Comparison of ENCODE assay signal across 7 cellular contexts in genomic region chr20:33792598-33792989, GRCh38. TPM values are rescaled to one million over a fixed set of nuclear protein-coding genes. Genes with fewer than 3 reads are reported as not detected.
DNase-seq lines count a peak whose midpoint lies in the region; ATAC-seq, FAIRE-seq and TF ChIP-seq lines count a peak whose summit lies in the region.
"Not testable (repeated sequence)": the region's sequence is repeated elsewhere in the genome, so short reads cannot be mapped to it uniquely, and the experiment has no call there.

No MANE protein-coding gene starts in this region.

- ATAC-seq in PC-3; activated T-helper 17 cell treated with anti-CD3 and anti-CD28 coated beads, Interleukin-2, amount 50 U/mL, for 72 hours (replicated peaks); HepG2; stimulated activated effector memory CD8-positive, alpha-beta T cell treated with anti-CD3 and anti-CD28 coated beads, Interleukin-12 subunit alpha, Interleukin-12 subunit beta, amount 100 ng/mL, for 72 hours; upper lobe of left lung (ENCODE audit: low FRiP score in 2 of 2): not testable (repeated sequence)

- H3K27ac Mint-ChIP-seq in activated T-helper 17 cell treated with anti-CD3 and anti-CD28 coated beads, Interleukin-2, amount 50 U/mL, for 72 hours, result peak overlapping the region; percentile 81
- H3K27ac Mint-ChIP-seq in stimulated activated effector memory CD8-positive, alpha-beta T cell treated with anti-CD3 and anti-CD28 coated beads, Interleukin-12 subunit alpha, Interleukin-12 subunit beta, amount 100 ng/mL, for 72 hours, result peak overlapping the region; percentile 78

- not testable (repeated sequence) for TF ChIP-seq POLR2A in esophagus squamous epithelium (IDR thresholded peaks at IDR 0.05); HepG2 (IDR thresholded peaks at IDR 0.05; ENCODE audit: insufficient read depth in 1 of 2, low read depth in 2 of 2, low read length in 2 of 2); upper lobe of left lung (IDR thresholded peaks at IDR 0.05)

- H3K27me3 ChIP-seq in PC-3 (ENCODE audit: low read length); esophagus squamous epithelium; HepG2 (ENCODE audit: control insufficient read depth in 1 of 2, insufficient read depth in 2 of 2, low read length in 2 of 2); osteoblast (ENCODE audit: insufficient read depth, low read length); upper lobe of left lung: not testable (repeated sequence)

- in situ Hi-C loops in HepG2 (cut with HindIII; ENCODE audit: extremely low pct_ligation_motif_present, low pct_unique_long_range_greater_than_20kb), result not testable (repeated sequence)

- POLR2A ChIA-PET in PC-3 (lab: Charles Lee; ENCODE audit: unreplicated experiment) (interaction anchor here (0.6 kb wide), 1 partner anchor 32 kb away, joined by 6 read pairs; no protein-coding TSS in a partner anchor), HepG2 (lab: Yijun Ruan, JAX) (interaction anchor here (1.3 to 6.0 kb wide), 3 partner anchors 20 to 200 kb away, joined by 3 to 35 read pairs (median 5); partner anchors contain the start of gene CHMP4B)

- not testable (repeated sequence) for H3K9me3 ChIP-seq in PC-3 (ENCODE audit: low read length); esophagus squamous epithelium; HepG2 (ENCODE audit: low read length); osteoblast (ENCODE audit: low read depth, low read length); upper lobe of left lung

- H3F3A ChIP-seq in PC-3 (ENCODE audit: low read length, unreplicated experiment), result not testable (repeated sequence)

- not testable (repeated sequence) for H3K9me2 ChIP-seq in PC-3 (replicated peaks; ENCODE audit: low read length)

- not testable (repeated sequence) for DNase-seq in PC-3; esophagus squamous epithelium (lab: John Stamatoyannopoulos, UW); HepG2 (ENCODE audit: low spot score); stimulated activated effector memory CD8-positive, alpha-beta T cell treated with anti-CD3 and anti-CD28 coated beads, Interleukin-12 subunit alpha, Interleukin-12 subunit beta, amount 100 ng/mL, for 72 hours (ENCODE audit: low spot score in 2 of 2); upper lobe of left lung
- DNase-seq in osteoblast (ENCODE audit: insufficient read length, low spot score, missing footprints), result peak; percentile 31

- TF ChIP-seq CTCF in PC-3 (conservative IDR thresholded peaks at IDR 0.05; ENCODE audit: low read depth, low read length); esophagus squamous epithelium (IDR thresholded peaks at IDR 0.05); HepG2 (CRISPR knock-in tag; IDR thresholded peaks at IDR 0.05); osteoblast (IDR thresholded peaks at IDR 0.05; ENCODE audit: extremely low read depth, low read depth, low read length); upper lobe of left lung (IDR thresholded peaks at IDR 0.05): not testable (repeated sequence)

- not testable (repeated sequence) for H3K9ac ChIP-seq in PC-3 (ENCODE audit: low read length); HepG2 (ENCODE audit: insufficient read depth, low read depth, low read length)

- not testable (repeated sequence) for H3K4me3 ChIP-seq in PC-3 (ENCODE audit: low read length); esophagus squamous epithelium; osteoblast (ENCODE audit: insufficient read depth, low read length); upper lobe of left lung
- H3K4me3 ChIP-seq in HepG2 (replicated peaks in 1 of 3; ENCODE audit: insufficient read depth in 1 of 3, low read depth in 2 of 3, low read length in 3 of 3), result peak overlapping the region in 2 of 3 experiments; percentile 37 to 59; a peak in 3 of 6 replicates

- H3K36me3 Mint-ChIP-seq in activated T-helper 17 cell treated with anti-CD3 and anti-CD28 coated beads, Interleukin-2, amount 50 U/mL, for 72 hours (ENCODE audit: low read depth); stimulated activated effector memory CD8-positive, alpha-beta T cell treated with anti-CD3 and anti-CD28 coated beads, Interleukin-12 subunit alpha, Interleukin-12 subunit beta, amount 100 ng/mL, for 72 hours: not testable (repeated sequence)

- 62 to 66% methylated on average over 3 of the region's 3 CpGs for WGBS in esophagus squamous epithelium, 2 donors
- 38% methylated on average over 3 of the region's 3 CpGs for WGBS in HepG2 (ENCODE audit: low lambda C conversion rate)
- 61 to 62% methylated on average over 3 of the region's 3 CpGs for WGBS in upper lobe of left lung, 2 donors

- not testable (repeated sequence) for H3K27me3 Mint-ChIP-seq in activated T-helper 17 cell treated with anti-CD3 and anti-CD28 coated beads, Interleukin-2, amount 50 U/mL, for 72 hours

- intact Hi-C loops in PC-3 (cut with micrococcal nuclease), result not testable (repeated sequence)
- intact Hi-C loops in esophagus squamous epithelium (cut with DNase I), result loop anchor here (10.0 kb wide), 1 partner anchor 272 kb away; no protein-coding TSS in a partner anchor
- intact Hi-C loops in HepG2 (cut with micrococcal nuclease; ENCODE audit: unreplicated experiment), result loop anchor here (2.0 to 10.0 kb wide), 4 partner anchors 50 to 336 kb away; no protein-coding TSS in a partner anchor

- H3K27ac ChIP-seq in PC-3 (ENCODE audit: low read length); HepG2 (ENCODE audit: extremely low read length, insufficient read depth, low read length); osteoblast (ENCODE audit: low read depth, low read length): not testable (repeated sequence)
- H3K27ac ChIP-seq in esophagus squamous epithelium, result peak overlapping the region in 3 of 4 donors; percentile 24 to 60 (median 45)
- H3K27ac ChIP-seq in upper lobe of left lung, result peak overlapping the region in 3 of 4 donors; percentile 35 to 54 (median 49)

- CTCF ChIA-PET in PC-3 (lab: Charles Lee), result interaction anchor here (0.6 kb wide), 1 partner anchor 112 kb away, joined by 3 read pairs; no protein-coding TSS in a partner anchor
- CTCF ChIA-PET in HepG2 (lab: Yijun Ruan, JAX; ENCODE audit: low intra/inter-chr PET ratio, low total read pairs), result interaction anchor here (1.1 to 1.7 kb wide), 3 partner anchors 70 to 277 kb away, joined by 3 to 8 read pairs (median 5); no protein-coding TSS in a partner anchor

- not testable (repeated sequence) for H3K36me3 ChIP-seq in PC-3 (ENCODE audit: low read depth, low read length); HepG2 (replicated peaks in 1 of 2; ENCODE audit: control insufficient read depth in 1 of 2, insufficient read depth in 2 of 2, low read length in 2 of 2); osteoblast (ENCODE audit: insufficient read depth, low read length); upper lobe of left lung
- peaks cover 0 to 10% (median 6%) of the 10 kb centered on the region in 3 donors for H3K36me3 ChIP-seq in esophagus squamous epithelium

- not testable (repeated sequence) for H3K4me1 Mint-ChIP-seq in activated T-helper 17 cell treated with anti-CD3 and anti-CD28 coated beads, Interleukin-2, amount 50 U/mL, for 72 hours
- H3K4me1 Mint-ChIP-seq in stimulated activated effector memory CD8-positive, alpha-beta T cell treated with anti-CD3 and anti-CD28 coated beads, Interleukin-12 subunit alpha, Interleukin-12 subunit beta, amount 100 ng/mL, for 72 hours, result peaks cover 16% of the 10 kb centered on the region

- not testable (repeated sequence) for FAIRE-seq in HepG2 (lab: Jason Lieb, UNC)

- not testable (repeated sequence) for TF ChIP-seq EP300 in HepG2 (IDR thresholded peaks at IDR 0.05; ENCODE audit: low read depth in 2 of 2, low read length in 2 of 2); HepG2 (CRISPR knock-in tag; IDR thresholded peaks at IDR 0.05; ENCODE audit: borderline replicate concordance); upper lobe of left lung (IDR thresholded peaks at IDR 0.05)

- BruUV-seq in PC-3 (replicated peaks; lab: Mats Ljungman, UMichigan); HepG2 (replicated peaks; lab: Mats Ljungman, UMichigan): not testable (repeated sequence)

- H3K4me1 ChIP-seq in PC-3 (ENCODE audit: insufficient read depth, low read length) (peaks cover 65% of the 10 kb centered on the region), esophagus squamous epithelium (peaks cover 20 to 93% (median 24%) of the 10 kb centered on the region in 3 donors), HepG2 (ENCODE audit: insufficient read depth, low read length) (peaks cover 45% of the 10 kb centered on the region), upper lobe of left lung (peaks cover 16 to 50% (median 36%) of the 10 kb centered on the region in 4 donors)
- not testable (repeated sequence) for H3K4me1 ChIP-seq in osteoblast (ENCODE audit: insufficient read depth, low read length)

- H3K4me3 Mint-ChIP-seq in activated T-helper 17 cell treated with anti-CD3 and anti-CD28 coated beads, Interleukin-2, amount 50 U/mL, for 72 hours; stimulated activated effector memory CD8-positive, alpha-beta T cell treated with anti-CD3 and anti-CD28 coated beads, Interleukin-12 subunit alpha, Interleukin-12 subunit beta, amount 100 ng/mL, for 72 hours: not testable (repeated sequence)

- H3K4me2 ChIP-seq in PC-3 (ENCODE audit: low read length) (peak overlapping the region; percentile 22; the same call in 1 of the 2 replicates), HepG2 (ENCODE audit: low read depth, low read length) (peak overlapping the region; percentile 81)
- H3K4me2 ChIP-seq in osteoblast (ENCODE audit: insufficient read depth, low read length), result not testable (repeated sequence)

- H2AFZ ChIP-seq in PC-3 (ENCODE audit: low read length), result peak overlapping the region; percentile 37
- H2AFZ ChIP-seq in HepG2 (ENCODE audit: low read length), result peak overlapping the region; percentile 48
- not testable (repeated sequence) for H2AFZ ChIP-seq in osteoblast (ENCODE audit: low read length)

- TF ChIP-seq RAD21 in HepG2 (CRISPR knock-in tag; IDR thresholded peaks at IDR 0.05), result not testable (repeated sequence)

- not testable (repeated sequence) for H3K79me2 ChIP-seq in PC-3 (ENCODE audit: low read length); HepG2 (ENCODE audit: insufficient read depth, low read length); osteoblast (ENCODE audit: insufficient read depth, low read length)

- not testable (repeated sequence) for H3K9me3 Mint-ChIP-seq in activated T-helper 17 cell treated with anti-CD3 and anti-CD28 coated beads, Interleukin-2, amount 50 U/mL, for 72 hours; stimulated activated effector memory CD8-positive, alpha-beta T cell treated with anti-CD3 and anti-CD28 coated beads, Interleukin-12 subunit alpha, Interleukin-12 subunit beta, amount 100 ng/mL, for 72 hours

- H4K20me1 ChIP-seq in PC-3 (ENCODE audit: low read length); HepG2 (ENCODE audit: insufficient read depth, low read length); osteoblast (ENCODE audit: insufficient read depth, low read length): not testable (repeated sequence)

RNA-seq across cellular contexts. Expression of gene CHMP4B, which starts 18.6 kb away (rescaled TPM):
- 68.8 and 91.1 TPM in 2 replicates for total RNA-seq in PC-3 (2014; rRNA removed)
- total RNA-seq in activated T-helper 17 cell treated with anti-CD3 and anti-CD28 coated beads, Interleukin-2, amount 50 U/mL, for 72 hours, result 10 to 100 TPM; 57.6 to 63.5 TPM
- 100 to 1,000 TPM in 2 of 4 donors, 10 to 100 TPM in 2; 77.2 to 147 (median 107) TPM for total RNA-seq in esophagus squamous epithelium
- total RNA-seq in HepG2 (2016; rRNA removed; fragmentation: Illumina TruSeq; extraction: Trizol), result 40.1 and 55.7 TPM in 2 replicates
- 21.5 and 22.5 TPM in 2 replicates for total RNA-seq in HepG2 (2016; cell fraction: cytosol; rRNA removed; fragmentation: Illumina TruSeq; extraction: Trizol; ENCODE audit: low read depth)
- total RNA-seq in HepG2 (2016; cell fraction: insoluble cytoplasmic fraction; rRNA removed; fragmentation: Illumina TruSeq; extraction: Trizol), result 38.1 and 49.5 TPM in 2 replicates
- 48.4 and 51.3 TPM in 2 replicates for total RNA-seq in HepG2 (2016; cell fraction: membrane; rRNA removed; fragmentation: Illumina TruSeq; extraction: Trizol)
- total RNA-seq in HepG2 (2016; cell fraction: nucleus; rRNA removed; fragmentation: Illumina TruSeq; extraction: Trizol), result 20.3 and 20.7 TPM in 2 replicates
- 45.6 and 53.3 TPM in 2 replicates for polyA plus RNA-seq in HepG2 (2011; rRNA removed)
- 41.0 and 57.4 TPM in 2 replicates for polyA plus RNA-seq in HepG2 (2011; cell fraction: cytosol; rRNA removed)
- 16.8 and 22.7 TPM in 2 replicates for polyA plus RNA-seq in HepG2 (2011; cell fraction: nucleus; rRNA removed)
- 89.7 and 106 TPM in 2 replicates for polyA plus RNA-seq in HepG2 (2012)
- polyA plus RNA-seq in HepG2 (2016; cell fraction: cytosol; fragmentation: Illumina TruSeq; extraction: Trizol; ENCODE audit: low read depth), result 70.9 and 93.4 TPM in 2 replicates
- 148 and 160 TPM in 2 replicates for polyA plus RNA-seq in HepG2 (2016; cell fraction: insoluble cytoplasmic fraction; fragmentation: Illumina TruSeq; extraction: Trizol; ENCODE audit: low read depth)
- polyA plus RNA-seq in HepG2 (2016; cell fraction: membrane; fragmentation: Illumina TruSeq; extraction: Trizol; ENCODE audit: low read depth), result 107 and 129 TPM in 2 replicates
- polyA plus RNA-seq in HepG2 (2016; cell fraction: nucleus; fragmentation: Illumina TruSeq; extraction: Trizol; ENCODE audit: insufficient read depth, low read depth), result 88.7 and 93.2 TPM in 2 replicates
- 12.1 and 18.5 TPM in 2 replicates for polyA minus RNA-seq in HepG2 (2011; rRNA and poly(A)+ RNA removed; ENCODE audit: low replicate concordance)
- polyA minus RNA-seq in HepG2 (2011; cell fraction: cytosol; rRNA and poly(A)+ RNA removed), result 23.5 and 28.2 TPM in 2 replicates
- 9.5 and 11.8 TPM in 2 replicates for polyA minus RNA-seq in HepG2 (2011; cell fraction: nucleus; rRNA and poly(A)+ RNA removed)
- total RNA-seq in osteoblast, result 40.1 and 40.9 TPM in 2 replicates
- total RNA-seq in upper lobe of left lung, result 100 to 1,000 TPM in 5 of 6 donors, 10 to 100 TPM in 1; 71.2 to 139 (median 104) TPM
